Comparison of ENCODE assay signal across 8 cellular contexts in genomic region chr2:235669983-235670962, GRCh38.
DNase-seq lines count a peak whose midpoint lies in the region; ATAC-seq and TF ChIP-seq lines count a peak whose summit lies in the region.

No MANE protein-coding gene starts in this region.

- TF ChIP-seq CTCF in BJ (IDR thresholded peaks at IDR 0.05; ENCODE audit: insufficient read depth, low read depth, low read length): peak; percentile 53

- POLR2A ChIA-PET in BJ (lab: Charles Lee): no interaction called here

- H3K27ac ChIP-seq in substantia nigra (ENCODE audit: low read depth, low read length, poor library complexity, severe bottlenecking): peak overlapping the region; percentile 73

- no peaks in the 10 kb centered on the region for H3K27me3 ChIP-seq in BJ (ENCODE audit: control insufficient read depth, insufficient read depth, low read length)

- CTCF ChIA-PET in BJ (lab: Yijun Ruan, JAX): interaction anchor here (0.5 to 10.4 kb wide), 10 partner anchors 9 to 460 kb away, joined by 3 to 120 read pairs (median 3); no protein-coding TSS in a partner anchor

- no peak for DNase-seq in BJ (ENCODE audit: low read depth)
- DNase-seq in NCI-H146 treated with DMSO at 0.1 percent for 48 hours (lab: John Stamatoyannopoulos, UW; ENCODE audit: unreplicated experiment): peak; percentile 8
- peak; percentile 48 for DNase-seq in dedifferentiated amniotic fluid mesenchymal stem cell (ENCODE audit: extremely low spot score)
- peak; percentile 91 for DNase-seq in left kidney (ENCODE audit: low read depth, low spot score)
- DNase-seq in substantia nigra (lab: John Stamatoyannopoulos, UW): peak in 38 of 49 donors; percentile 17 to 70 (median 50)

- H3K36me3 ChIP-seq in BJ (ENCODE audit: control insufficient read depth, insufficient read depth, low read length): no peaks in the 10 kb centered on the region

- H3K4me3 ChIP-seq in BJ (ENCODE audit: low read depth, low read length): peak overlapping the region; percentile 41

- ATAC-seq in GM19395 (IDR thresholded peaks at IDR 0.05; ENCODE audit: unreplicated experiment) (no peak), HG03159 (IDR thresholded peaks at IDR 0.05; ENCODE audit: unreplicated experiment) (no peak), HG03565 (IDR thresholded peaks at IDR 0.05; ENCODE audit: unreplicated experiment) (no peak)
